In genomic region chr17:29723283-29724047, GRCh38 we compare ENCODE assay signal across 9 cellular contexts.
DNase-seq lines count a peak whose midpoint lies in the region; ATAC-seq, FAIRE-seq and TF ChIP-seq lines count a peak whose summit lies in the region.
"Had no signal": no experiment of that assay in that cellular context is flagged by ENCODE, and none has a peak within 500 bp of the region (broad histone marks: within the 10 kb centered on the region; RNA-seq: fewer than 3 reads in every experiment).

No MANE protein-coding gene starts in this region.

- no peak for TF ChIP-seq RAD21 in IMR-90 (IDR thresholded peaks at IDR 0.05; ENCODE audit: low read length)

- CTCF ChIA-PET in IMR-90 (lab: Yijun Ruan, JAX), result interaction anchor here (1.2 to 1.5 kb wide), 2 partner anchors 12 to 106 kb away, joined by 4 to 6 read pairs; no protein-coding TSS in a partner anchor

- no peaks in the 10 kb centered on the region for H3K36me3 ChIP-seq in IMR-90 (ENCODE audit: control insufficient read depth, insufficient read depth, low read length)
- H3K36me3 ChIP-seq in pancreas, result no peaks in the 10 kb centered on the region

- no peak overlapping the region; the same call in 1 of the 2 replicates for H2BK20ac ChIP-seq in IMR-90 (ENCODE audit: low read depth, low read length)

- TF ChIP-seq CTCF in IMR-90 (conservative IDR thresholded peaks at IDR 0.05; ENCODE audit: low read depth, low read length) (no peak), pancreas (IDR thresholded peaks at IDR 0.05) (no peak)

- H3K23ac ChIP-seq in IMR-90 (ENCODE audit: low read depth, low read length), result peak overlapping the region; percentile 42; the same call in 1 of the 2 replicates

- no peak overlapping the region for H2AK5ac ChIP-seq in IMR-90 (ENCODE audit: low read depth, low read length)

- peak overlapping the region; percentile 58 for H3K4me3 Mint-ChIP-seq in activated naive CD8-positive, alpha-beta T cell treated with anti-CD3 and anti-CD28 coated beads, Interleukin-2, amount 50 U/mL, for 24 hours

- dilution Hi-C loops in IMR-90 (cut with HindIII; ENCODE audit: low sequenced_read_pairs, unreplicated experiment), result no loop called here

- DNase-seq in GM12891 (ENCODE audit: insufficient read length, low spot score) (no peak), IMR-90 (no peak), pancreas (no peak), NCI-H526 treated with DMSO at 0.1 percent for 48 hours (lab: John Stamatoyannopoulos, UW) (no peak), H4 (ENCODE audit: low spot score) (no peak), nucleus accumbens (lab: John Stamatoyannopoulos, UW) (no peak)
- DNase-seq in activated naive CD8-positive, alpha-beta T cell treated with anti-CD3 and anti-CD28 coated beads, Interleukin-2, amount 50 U/mL, for 24 hours, result no peak

- intact Hi-C loops in IMR-90 (cut with micrococcal nuclease), result no loop called here
- intact Hi-C loops in pancreas (cut with DNase I), result no loop called here

- H3K9me3 Mint-ChIP-seq in activated naive CD8-positive, alpha-beta T cell treated with anti-CD3 and anti-CD28 coated beads, Interleukin-2, amount 50 U/mL, for 24 hours, result peaks cover 4% of the 10 kb centered on the region

- H3K4me2 ChIP-seq in IMR-90 (ENCODE audit: low read depth, low read length), result no peak overlapping the region
- H3K4me2 ChIP-seq: KMS-11 had no signal

- H3K4me3 ChIP-seq in IMR-90 (ENCODE audit: insufficient read depth, low read depth, low read length) (no peak overlapping the region), pancreas (no peak overlapping the region)

- peak overlapping the region; percentile 59; the same call in 1 of the 2 replicates for H3K18ac ChIP-seq in IMR-90 (ENCODE audit: low read depth, low read length)

- no peak overlapping the region; the same call in 1 of the 2 replicates for H4K5ac ChIP-seq in IMR-90 (ENCODE audit: low read depth, low read length)

- in situ Hi-C loops in IMR-90 (cut with MboI; ENCODE audit: low sequenced_read_pairs), result no loop called here

- H3K14ac ChIP-seq in IMR-90 (replicated peaks; ENCODE audit: low read depth, low read length), result no peak overlapping the region

- no peak overlapping the region for H3K9ac ChIP-seq in IMR-90 (ENCODE audit: low read depth, low read length)
- H3K9ac ChIP-seq: KMS-11 had no signal

- H3K9me1 ChIP-seq in IMR-90 (ENCODE audit: insufficient read depth, low read length), result no peaks in the 10 kb centered on the region

- H2BK120ac ChIP-seq in IMR-90 (ENCODE audit: low read depth, low read length), result no peak overlapping the region

- no peaks in the 10 kb centered on the region for H3K27me3 ChIP-seq in IMR-90 (ENCODE audit: control insufficient read depth, insufficient read depth, low read length)
- H3K27me3 ChIP-seq in pancreas, result no peaks in the 10 kb centered on the region

- H4K91ac ChIP-seq in IMR-90 (ENCODE audit: insufficient read depth, low read depth, low read length), result no peak overlapping the region

- H3K9me3 ChIP-seq in IMR-90 (ENCODE audit: control insufficient read depth, insufficient read depth, low read length), result no peaks in the 10 kb centered on the region
- H3K9me3 ChIP-seq in pancreas, result no peaks in the 10 kb centered on the region

- no peak overlapping the region for H3K56ac ChIP-seq in IMR-90 (ENCODE audit: extremely low read depth, insufficient read depth, low read length)

- peak overlapping the region; percentile 29; the same call in 1 of the 2 replicates for H3K4ac ChIP-seq in IMR-90 (ENCODE audit: low read depth, low read length)

- H2AK9ac ChIP-seq in IMR-90 (replicated peaks; ENCODE audit: low read depth, low read length, poor library complexity), result no peak overlapping the region

- no peak overlapping the region for H2BK5ac ChIP-seq in IMR-90 (ENCODE audit: low read depth, low read length, poor library complexity, severe bottlenecking)

- peak overlapping the region; percentile 81 for H3K27ac Mint-ChIP-seq in activated naive CD8-positive, alpha-beta T cell treated with anti-CD3 and anti-CD28 coated beads, Interleukin-2, amount 50 U/mL, for 24 hours

- POLR2A ChIA-PET in IMR-90 (lab: Charles Lee; ENCODE audit: unreplicated experiment), result interaction anchor here (0.6 kb wide), 1 partner anchor 56 kb away, joined by 4 read pairs; no protein-coding TSS in a partner anchor

- BruUV-seq in IMR-90 (replicated peaks; lab: Mats Ljungman, UMichigan), result no TSS peak

- ATAC-seq in IMR-90 (ENCODE audit: low read depth), result no peak; the same call in 1 of the 2 replicates
- peak; percentile 38 for ATAC-seq in activated naive CD8-positive, alpha-beta T cell treated with anti-CD3 and anti-CD28 coated beads, Interleukin-2, amount 50 U/mL, for 24 hours
- ATAC-seq in pancreas, result peak in 2 of 4 donors; percentile 22 to 36
- ATAC-seq in HG03135 (IDR thresholded peaks at IDR 0.05; ENCODE audit: unreplicated experiment), result no peak

- H3K36me3 Mint-ChIP-seq in activated naive CD8-positive, alpha-beta T cell treated with anti-CD3 and anti-CD28 coated beads, Interleukin-2, amount 50 U/mL, for 24 hours (ENCODE audit: low read depth), result peaks cover 13% of the 10 kb centered on the region

- H3K79me1 ChIP-seq in IMR-90 (ENCODE audit: low read depth in 1 of 2, low read length in 2 of 2), result peaks cover 0 to 23% of the 10 kb centered on the region in 2 experiments; a peak in 3 of 4 replicates

- H3K4me1 Mint-ChIP-seq in activated naive CD8-positive, alpha-beta T cell treated with anti-CD3 and anti-CD28 coated beads, Interleukin-2, amount 50 U/mL, for 24 hours, result peaks cover 83% of the 10 kb centered on the region

- no peak for TF ChIP-seq POLR2A in GM12891 (IDR thresholded peaks at IDR 0.05; ENCODE audit: low read depth, low read length)
- TF ChIP-seq POLR2A in IMR-90 (IDR thresholded peaks at IDR 0.05; ENCODE audit: low read depth, low read length), result no peak

- H3K27me3 Mint-ChIP-seq in activated naive CD8-positive, alpha-beta T cell treated with anti-CD3 and anti-CD28 coated beads, Interleukin-2, amount 50 U/mL, for 24 hours, result no peaks in the 10 kb centered on the region

- FAIRE-seq in GM12891 (lab: Jason Lieb, UNC) (peak; percentile 78), pancreas (lab: Jason Lieb, UNC) (no peak)

- no CpG with 5 or more reads among the region's 2 CpGs for WGBS in IMR-90 (ENCODE audit: extremely low coverage in 2 of 2, insufficient read length in 1 of 2), 2 experiments
- WGBS in pancreas, 2 donors, result 97 to 98% methylated on average over 2 of the region's 2 CpGs

- H2AFZ ChIP-seq in IMR-90 (replicated peaks; ENCODE audit: low read length, poor library complexity), result no peak overlapping the region

- H3K27ac ChIP-seq in IMR-90 (ENCODE audit: insufficient read depth, low read length) (no peak overlapping the region), pancreas (peak overlapping the region in 3 of 4 donors; percentile 13 to 71 (median 50))
- H3K27ac ChIP-seq: KMS-11 had no signal

- no peak overlapping the region for H2BK15ac ChIP-seq in IMR-90 (ENCODE audit: low read depth, low read length)

- no peak overlapping the region for H4K8ac ChIP-seq in IMR-90 (ENCODE audit: low read depth in 2 of 2, low read length in 2 of 2)

- peaks cover 3% of the 10 kb centered on the region for H3K4me1 ChIP-seq in IMR-90 (ENCODE audit: control insufficient read depth, insufficient read depth, low read length)
- H3K4me1 ChIP-seq in pancreas, result peaks cover 0 to 11% (median 8%) of the 10 kb centered on the region in 3 donors

- no peaks in the 10 kb centered on the region for H4K20me1 ChIP-seq in IMR-90 (ENCODE audit: insufficient read depth, low read length)

TF ChIP-seq in GM12891, 5 proteins besides CTCF, POLR2A, EP300 and RAD21:
- TF ChIP-seq PAX5 (IDR thresholded peaks at IDR 0.05; ENCODE audit: insufficient read depth, low read length, severe bottlenecking) (no peak), SPI1 (IDR thresholded peaks at IDR 0.05; ENCODE audit: low read depth, low read length) (0 out of 2 replicates have a peak, but pooled peaks have one; percentile 11)

TF ChIP-seq in IMR-90, 13 proteins besides CTCF, POLR2A, EP300 and RAD21:
- TF ChIP-seq FOS (IDR thresholded peaks at IDR 0.05; ENCODE audit: low read depth, low read length), result no peak
- no peak for TF ChIP-seq NFE2L2 (IDR thresholded peaks at IDR 0.05; ENCODE audit: low read depth, low read length)
- no peak for TF ChIP-seq CEBPB (IDR thresholded peaks at IDR 0.05; ENCODE audit: low read depth, low read length)
- TF ChIP-seq MAZ (IDR thresholded peaks at IDR 0.05; ENCODE audit: borderline replicate concordance, low read depth, low read length), result no peak
- TF ChIP-seq USF2 (IDR thresholded peaks at IDR 0.05; ENCODE audit: low read depth, low read length), result no peak
- TF ChIP-seq BHLHE40 (IDR thresholded peaks at IDR 0.05; ENCODE audit: low read depth, low read length), result no peak
- no peak for TF ChIP-seq SMC3 (IDR thresholded peaks at IDR 0.05; ENCODE audit: low read depth, low read length)
- TF ChIP-seq RFX5 (IDR thresholded peaks at IDR 0.05; ENCODE audit: low read depth, low read length), result no peak
- no peak for TF ChIP-seq MAFK (IDR thresholded peaks at IDR 0.05; ENCODE audit: low read depth, low read length)
- TF ChIP-seq RCOR1 (IDR thresholded peaks at IDR 0.05; ENCODE audit: insufficient replicate concordance, low read length), result no peak
- TF ChIP-seq ELK1 (IDR thresholded peaks at IDR 0.05; ENCODE audit: borderline replicate concordance, low read depth, low read length), result no peak
- no peak for TF ChIP-seq MXI1 (IDR thresholded peaks at IDR 0.05; ENCODE audit: borderline replicate concordance, low read depth, low read length)
- TF ChIP-seq CHD1 (IDR thresholded peaks at IDR 0.05; ENCODE audit: low read depth, low read length), result no peak
